In genomic region chrX:87063622-87064021, GRCh38 we compare ENCODE assay signal across 13 cellular contexts.
DNase-seq lines count a peak whose midpoint lies in the region; ATAC-seq, FAIRE-seq and TF ChIP-seq lines count a peak whose summit lies in the region.
"Had no signal": no experiment of that assay in that cellular context is flagged by ENCODE, and none has a peak within 500 bp of the region (broad histone marks: within the 10 kb centered on the region; RNA-seq: fewer than 3 reads in every experiment).

No MANE protein-coding gene starts in this region.

- no peak overlapping the region for H3K4me3 Mint-ChIP-seq in natural killer cell treated with Interleukin-12 subunit alpha and Interleukin-12 subunit beta and Interleukin-15 and Interleukin-18, amount 100 ng/mL, for 72 hours
- H3K4me3 Mint-ChIP-seq: CD14-positive monocyte, H9, IgD-negative memory B cell had no signal

- ATAC-seq in A549 (no peak), IMR-90 (ENCODE audit: low read depth) (no peak)
- ATAC-seq in natural killer cell treated with Interleukin-12 subunit alpha and Interleukin-12 subunit beta and Interleukin-15 and Interleukin-18, amount 100 ng/mL, for 72 hours: no peak

- FAIRE-seq in A549 (lab: Jason Lieb, UNC): peak; percentile 76

- intact Hi-C loops in IMR-90 (cut with micrococcal nuclease): no loop called here

- TF ChIP-seq EP300 in A549 (IDR thresholded peaks at IDR 0.05): no peak

- no peak overlapping the region for H2BK5ac ChIP-seq in IMR-90 (ENCODE audit: low read depth, low read length, poor library complexity, severe bottlenecking)

- H2BK120ac ChIP-seq in IMR-90 (ENCODE audit: low read depth, low read length): no peak overlapping the region

- TF ChIP-seq RAD21 in A549 (conservative IDR thresholded peaks at IDR 0.05 in 1 of 2, IDR thresholded peaks at IDR 0.05 in 1 of 2): no peak
- TF ChIP-seq RAD21 in IMR-90 (IDR thresholded peaks at IDR 0.05; ENCODE audit: low read length): no peak

- no peaks in the 10 kb centered on the region for H3K9me3 Mint-ChIP-seq in natural killer cell treated with Interleukin-12 subunit alpha and Interleukin-12 subunit beta and Interleukin-15 and Interleukin-18, amount 100 ng/mL, for 72 hours
- H3K9me3 Mint-ChIP-seq: CD14-positive monocyte, H9, IgD-negative memory B cell had no signal

- H3K9me3 ChIP-seq in A549 (no peaks in the 10 kb centered on the region), IMR-90 (ENCODE audit: control insufficient read depth, insufficient read depth, low read length) (no peaks in the 10 kb centered on the region), fibroblast of lung (ENCODE audit: control insufficient read depth, insufficient read depth, low read depth, low read length) (no peaks in the 10 kb centered on the region), MG63 (no peaks in the 10 kb centered on the region)

- no peak overlapping the region for H4K91ac ChIP-seq in IMR-90 (ENCODE audit: insufficient read depth, low read depth, low read length)

- in situ Hi-C loops in IMR-90 (cut with MboI; ENCODE audit: low sequenced_read_pairs): no loop called here

- no peak overlapping the region for H3K18ac ChIP-seq in IMR-90 (ENCODE audit: low read depth, low read length)

- 71% methylated on average over 1 of the region's 1 CpG for WGBS in A549 (ENCODE audit: missing lambda C conversion rate)
- WGBS in IMR-90 (ENCODE audit: extremely low coverage in 2 of 2, insufficient read length in 1 of 2), 2 experiments: no CpG with 5 or more reads among the region's 1 CpG

- H3K23ac ChIP-seq in IMR-90 (ENCODE audit: low read depth, low read length): no peak overlapping the region

- H2AFZ ChIP-seq in IMR-90 (replicated peaks; ENCODE audit: low read length, poor library complexity) (no peak overlapping the region), fibroblast of lung (ENCODE audit: low read length) (no peak overlapping the region)
- H2AFZ ChIP-seq: GM23248 had no signal

- H2AK5ac ChIP-seq in IMR-90 (ENCODE audit: low read depth, low read length): no peak overlapping the region

- no TSS peak for BruUV-seq in IMR-90 (replicated peaks; lab: Mats Ljungman, UMichigan)

- H2AK9ac ChIP-seq in IMR-90 (replicated peaks; ENCODE audit: low read depth, low read length, poor library complexity): no peak overlapping the region

- no peaks in the 10 kb centered on the region for H3K27me3 ChIP-seq in IMR-90 (ENCODE audit: control insufficient read depth, insufficient read depth, low read length)
- no peaks in the 10 kb centered on the region for H3K27me3 ChIP-seq in fibroblast of lung (ENCODE audit: control insufficient read depth, insufficient read depth, low read length)
- no peaks in the 10 kb centered on the region for H3K27me3 ChIP-seq in MG63

- no peaks in the 10 kb centered on the region for H3K27me3 Mint-ChIP-seq in natural killer cell treated with Interleukin-12 subunit alpha and Interleukin-12 subunit beta and Interleukin-15 and Interleukin-18, amount 100 ng/mL, for 72 hours
- H3K27me3 Mint-ChIP-seq: IgD-negative memory B cell had no signal

- H3K36me3 Mint-ChIP-seq in natural killer cell treated with Interleukin-12 subunit alpha and Interleukin-12 subunit beta and Interleukin-15 and Interleukin-18, amount 100 ng/mL, for 72 hours: no peaks in the 10 kb centered on the region
- H3K36me3 Mint-ChIP-seq: CD14-positive monocyte, IgD-negative memory B cell had no signal

- H3K4me1 Mint-ChIP-seq in natural killer cell treated with Interleukin-12 subunit alpha and Interleukin-12 subunit beta and Interleukin-15 and Interleukin-18, amount 100 ng/mL, for 72 hours (ENCODE audit: low read depth in 2 of 2): no peaks in the 10 kb centered on the region
- H3K4me1 Mint-ChIP-seq: CD14-positive monocyte, H9, IgD-negative memory B cell had no signal

- H3K4ac ChIP-seq in IMR-90 (ENCODE audit: low read depth, low read length): no peak overlapping the region

- H3K36me3 ChIP-seq in IMR-90 (ENCODE audit: control insufficient read depth, insufficient read depth, low read length) (no peaks in the 10 kb centered on the region), fibroblast of lung (ENCODE audit: control insufficient read depth, insufficient read depth, low read length) (no peaks in the 10 kb centered on the region), MG63 (no peaks in the 10 kb centered on the region)

- H3K79me2 ChIP-seq in fibroblast of lung (ENCODE audit: control insufficient read depth, insufficient read depth, low read length): no peaks in the 10 kb centered on the region

- H3K4me3 ChIP-seq in A549 (no peak overlapping the region), IMR-90 (ENCODE audit: insufficient read depth, low read depth, low read length) (no peak overlapping the region), fibroblast of lung (replicated peaks in 1 of 4; ENCODE audit: control extremely low read depth in 1 of 4, insufficient read depth in 1 of 4, low read depth in 3 of 4, low read length in 4 of 4) (no peak overlapping the region), MG63 (no peak overlapping the region)
- H3K4me3 ChIP-seq: GM23248 had no signal

- DNase-seq in A549 (ENCODE audit: low read depth in 1 of 2, low spot score in 1 of 2): no peak
- no peak for DNase-seq in IMR-90
- peak; percentile 1 for DNase-seq in astrocyte of the hippocampus (ENCODE audit: low read depth, low spot score)
- peak; percentile 2 to 40 for DNase-seq in fibroblast of lung (ENCODE audit: low read depth in 2 of 2)
- DNase-seq in NCI-H2029 treated with DMSO at 0.1 percent for 48 hours (lab: John Stamatoyannopoulos, UW): no peak
- no peak for DNase-seq in MG63
- DNase-seq in natural killer cell treated with Interleukin-12 subunit alpha and Interleukin-12 subunit beta and Interleukin-15 and Interleukin-18, amount 100 ng/mL, for 72 hours (ENCODE audit: low spot score): no peak
- DNase-seq: Calu3, DMS 273 treated with DMSO at 0.1 percent for 48 hours, GM23248, H9 had no signal

- TF ChIP-seq POLR2A in A549 (IDR thresholded peaks at IDR 0.05; ENCODE audit: low read length) (no peak), IMR-90 (IDR thresholded peaks at IDR 0.05; ENCODE audit: low read depth, low read length) (no peak)

- TF ChIP-seq CTCF in A549 (IDR thresholded peaks at IDR 0.05) (no peak), IMR-90 (conservative IDR thresholded peaks at IDR 0.05; ENCODE audit: low read depth, low read length) (no peak), fibroblast of lung (conservative IDR thresholded peaks at IDR 0.05 in 1 of 2, IDR thresholded peaks at IDR 0.05 in 1 of 2; ENCODE audit: low read depth in 1 of 2, low read length in 2 of 2) (no peak)

- no peaks in the 10 kb centered on the region for H3K79me1 ChIP-seq in IMR-90 (ENCODE audit: low read depth in 1 of 2, low read length in 2 of 2)

- CTCF ChIA-PET in A549 (lab: Yijun Ruan, JAX) (no interaction called here), IMR-90 (lab: Yijun Ruan, JAX) (no interaction called here)

- POLR2A ChIA-PET in A549 (lab: Yijun Ruan, JAX): no interaction called here
- POLR2A ChIA-PET in IMR-90 (lab: Charles Lee; ENCODE audit: unreplicated experiment): no interaction called here

- no peak overlapping the region for H3K56ac ChIP-seq in IMR-90 (ENCODE audit: extremely low read depth, insufficient read depth, low read length)

- H3K4me2 ChIP-seq in A549 (no peak overlapping the region), IMR-90 (ENCODE audit: low read depth, low read length) (no peak overlapping the region), fibroblast of lung (ENCODE audit: extremely low read depth, insufficient read depth, low read length) (no peak overlapping the region)

- no peak overlapping the region for H4K5ac ChIP-seq in IMR-90 (ENCODE audit: low read depth, low read length)

- H4K20me1 ChIP-seq in IMR-90 (ENCODE audit: insufficient read depth, low read length) (no peaks in the 10 kb centered on the region), fibroblast of lung (ENCODE audit: control insufficient read depth, extremely low read depth, insufficient read depth, low read length) (no peaks in the 10 kb centered on the region)

- no peak overlapping the region for H3K14ac ChIP-seq in IMR-90 (replicated peaks; ENCODE audit: low read depth, low read length)

- H3K4me1 ChIP-seq in A549 (no peaks in the 10 kb centered on the region), IMR-90 (ENCODE audit: control insufficient read depth, insufficient read depth, low read length) (no peaks in the 10 kb centered on the region), fibroblast of lung (ENCODE audit: control insufficient read depth, extremely low read depth, insufficient read depth, low read length) (no peaks in the 10 kb centered on the region)

- no peaks in the 10 kb centered on the region for H3K9me1 ChIP-seq in IMR-90 (ENCODE audit: insufficient read depth, low read length)

- dilution Hi-C loops in IMR-90 (cut with HindIII; ENCODE audit: low sequenced_read_pairs, unreplicated experiment): no loop called here

- H2BK20ac ChIP-seq in IMR-90 (ENCODE audit: low read depth, low read length): no peak overlapping the region

- H3K27ac Mint-ChIP-seq in natural killer cell treated with Interleukin-12 subunit alpha and Interleukin-12 subunit beta and Interleukin-15 and Interleukin-18, amount 100 ng/mL, for 72 hours: no peak overlapping the region
- H3K27ac Mint-ChIP-seq: CD14-positive monocyte, H9, IgD-negative memory B cell had no signal

- no peak overlapping the region for H4K8ac ChIP-seq in IMR-90 (ENCODE audit: low read depth in 2 of 2, low read length in 2 of 2)

- no peak overlapping the region for H2BK15ac ChIP-seq in IMR-90 (ENCODE audit: low read depth, low read length)

- H3K9ac ChIP-seq in IMR-90 (ENCODE audit: low read depth, low read length): no peak overlapping the region
- no peak overlapping the region for H3K9ac ChIP-seq in fibroblast of lung (ENCODE audit: insufficient read depth, low read length)
- H3K9ac ChIP-seq: GM23248 had no signal

- H3K27ac ChIP-seq in A549 (no peak overlapping the region), IMR-90 (ENCODE audit: insufficient read depth, low read length) (no peak overlapping the region), fibroblast of lung (ENCODE audit: insufficient read depth, low read length) (no peak overlapping the region)
- H3K27ac ChIP-seq: GM23248 had no signal

TF ChIP-seq in IMR-90, 13 proteins besides CTCF, POLR2A, EP300 and RAD21:
- TF ChIP-seq MAFK (IDR thresholded peaks at IDR 0.05; ENCODE audit: low read depth, low read length): peak; percentile 22; the same call in 1 of the 2 replicates
- TF ChIP-seq NFE2L2 (IDR thresholded peaks at IDR 0.05; ENCODE audit: low read depth, low read length): peak; percentile 89
- no peak for TF ChIP-seq MXI1 (IDR thresholded peaks at IDR 0.05; ENCODE audit: borderline replicate concordance, low read depth, low read length)

Comparison
In these comparisons a context has a peak if more than half of its experiments do, and no peak if none do; other contexts are left out.
1. DNase-seq: peak in astrocyte of the hippocampus (single experiment) and fibroblast of lung (2 of 2); none in A549 (0 of 2), IMR-90 (single experiment), NCI-H2029 treated with DMSO at 0.1 percent for 48 hours (single experiment), MG63 (single experiment) and natural killer cell treated with Interleukin-12 subunit alpha and Interleukin-12 subunit beta and Interleukin-15 and Interleukin-18, amount 100 ng/mL, for 72 hours (single experiment).